In genomic region chr6:5315883-5316282, GRCh38 we compare ENCODE assay signal across 15 cellular contexts. TPM values are rescaled to one million over a fixed set of nuclear protein-coding genes. Genes with fewer than 3 reads are reported as not detected.
DNase-seq lines count a peak whose midpoint lies in the region; ATAC-seq, FAIRE-seq and TF ChIP-seq lines count a peak whose summit lies in the region.
"Had no signal": no experiment of that assay in that cellular context is flagged by ENCODE, and none has a peak within 500 bp of the region (broad histone marks: within the 10 kb centered on the region; RNA-seq: fewer than 3 reads in every experiment).

No MANE protein-coding gene starts in this region.

- H3K36me3 ChIP-seq in left ventricle myocardium inferior (no peaks in the 10 kb centered on the region), smooth muscle cell (ENCODE audit: low read depth) (no peaks in the 10 kb centered on the region)

- no peak for TF ChIP-seq CTCF in WI38 (IDR thresholded peaks at IDR 0.05; ENCODE audit: low read depth, low read length)
- no peak for TF ChIP-seq CTCF in left ventricle myocardium inferior (IDR thresholded peaks at IDR 0.05; ENCODE audit: borderline replicate concordance)
- TF ChIP-seq CTCF in smooth muscle cell (IDR thresholded peaks at IDR 0.05; ENCODE audit: borderline replicate concordance, insufficient read depth, poor library complexity, severe bottlenecking) = no peak

- ATAC-seq in GM18870 (IDR thresholded peaks at IDR 0.05; ENCODE audit: unreplicated experiment) = no peak
- ATAC-seq: activated CD4-positive, alpha-beta T cell treated with anti-CD3 and anti-CD28 coated beads for 36 hours; GM12878 had no signal

- H3K79me2 ChIP-seq in smooth muscle cell (ENCODE audit: low read depth) = no peaks in the 10 kb centered on the region

- no peaks in the 10 kb centered on the region for H3K9me3 ChIP-seq in left ventricle myocardium inferior (replicated peaks)
- no peaks in the 10 kb centered on the region for H3K9me3 ChIP-seq in smooth muscle cell (replicated peaks; ENCODE audit: low read depth)

- WGBS in smooth muscle cell (ENCODE audit: low lambda C conversion rate) = 26% methylated on average over 5 of the region's 5 CpGs

- H3K4me3 ChIP-seq in WI38 (ENCODE audit: low read depth, low read length) (0 out of 2 replicates have a peak overlapping the region, but pooled peaks have one; percentile 0), left ventricle myocardium inferior (peak overlapping the region; percentile 17), smooth muscle cell (no peak overlapping the region)
- H3K4me3 ChIP-seq: GM12878 had no signal

- H3K27ac ChIP-seq in left ventricle myocardium inferior (replicated peaks) = peak overlapping the region; percentile 22
- H3K27ac ChIP-seq in smooth muscle cell (ENCODE audit: low read depth) = peak overlapping the region; percentile 73

- DNase-seq in HCEC 1CT = peak; percentile 14
- DNase-seq in left ventricle myocardium inferior = no peak
- DNase-seq in smooth muscle cell (lab: John Stamatoyannopoulos, UW; ENCODE audit: unreplicated experiment) = no peak
- DNase-seq in urothelium cell line (ENCODE audit: low spot score) = no peak
- DNase-seq in LoVo (ENCODE audit: low spot score) = no peak
- DNase-seq: activated CD4-positive, alpha-beta T cell treated with anti-CD3 and anti-CD28 coated beads for 36 hours; activated naive CD8-positive, alpha-beta T cell treated with anti-CD3 and anti-CD28 coated beads, Interleukin-2, amount 10 ng/mL, durations not matched to agents 7 days and 5 days; CD8-positive, alpha-beta memory T cell; cerebellar nuclear complex; NCI-H1417; NCI-H774 had no signal

- H2AFZ ChIP-seq in smooth muscle cell (ENCODE audit: low read depth) = no peak overlapping the region

- H3K27me3 ChIP-seq in left ventricle myocardium inferior (ENCODE audit: low read depth) = no peaks in the 10 kb centered on the region
- no peaks in the 10 kb centered on the region for H3K27me3 ChIP-seq in smooth muscle cell (ENCODE audit: low read depth)

- peak overlapping the region; percentile 45 for H3K4me2 ChIP-seq in smooth muscle cell

- H3K4me1 ChIP-seq in left ventricle myocardium inferior = peaks cover 19% of the 10 kb centered on the region
- H3K4me1 ChIP-seq in smooth muscle cell (ENCODE audit: low read depth) = no peaks in the 10 kb centered on the region

- intact Hi-C loops in left ventricle myocardium inferior (cut with micrococcal nuclease) = no loop called here

- peaks cover 2% of the 10 kb centered on the region for H4K20me1 ChIP-seq in smooth muscle cell (ENCODE audit: low read depth)

- peak overlapping the region; percentile 32 for H3K9ac ChIP-seq in smooth muscle cell (ENCODE audit: low read depth)

- peaks cover 10% of the 10 kb centered on the region for H3F3A ChIP-seq in smooth muscle cell (ENCODE audit: low read depth)

- FAIRE-seq in urothelium cell line (lab: Jason Lieb, UNC) = no peak
- FAIRE-seq: GM12878, keratinocyte had no signal

RNA-seq across cellular contexts. Expression of gene FARS2, which starts 54.6 kb away (rescaled TPM):
- 16.7 TPM for total RNA-seq in left ventricle myocardium inferior
- total RNA-seq in smooth muscle cell = 9.6 and 14.2 TPM in 2 replicates
- polyA plus RNA-seq in smooth muscle cell = 9.5 and 13.2 TPM in 2 replicates

RNA-seq across cellular contexts. Expression of gene LYRM4, which starts 55.1 kb away (rescaled TPM):
- total RNA-seq in left ventricle myocardium inferior (28.5 TPM), smooth muscle cell (16.1 and 27.1 TPM in 2 replicates)
- 25.0 and 26.1 TPM in 2 replicates for polyA plus RNA-seq in smooth muscle cell
